ENCODE assay signal across 18 cellular contexts in genomic region chr18:22856870-22857269, GRCh38.
"Had no signal": no experiment of that assay in that cellular context is flagged by ENCODE, and none has a peak within 500 bp of the region (broad histone marks: within the 10 kb centered on the region; RNA-seq: fewer than 3 reads in every experiment).

No MANE protein-coding gene starts in this region.

- H3K27ac ChIP-seq: dorsolateral prefrontal cortex, heart right ventricle, testis had no signal

- H3K4me3 Mint-ChIP-seq: memory B cell; natural killer cell treated with Interleukin-12 subunit alpha and Interleukin-12 subunit beta and Interleukin-15 and Interleukin-18, amount 100 ng/mL, for 72 hours; stimulated activated naive CD8-positive, alpha-beta T cell treated with anti-CD3 and anti-CD28 coated beads, Interleukin-15, Interleukin-2, amounts not matched to agents 100 ng/mL and 50 ng/mL, for 24 hours had no signal

- H3K4me1 Mint-ChIP-seq: memory B cell had no signal

- FAIRE-seq: endometrium, frontal cortex, TTC549, urothelium cell line had no signal

- H3K4me3 ChIP-seq: dorsolateral prefrontal cortex, heart right ventricle, testis had no signal

- H3K4me1 ChIP-seq: heart right ventricle, testis had no signal

- H3K36me3 ChIP-seq: heart right ventricle had no signal

- H3K9me3 Mint-ChIP-seq: activated naive CD4-positive, alpha-beta T cell treated with anti-CD3 and anti-CD28 coated beads, Interleukin-2, amount 50 U/mL, for 72 hours; activated T-helper 2 cell treated with anti-CD3 and anti-CD28 coated beads, Interferon-gamma antibody, Interleukin-2, Interleukin-4, amounts not matched to agents 10 μg/mL and 5 μg/mL and 100 μg/mL, durations not matched to agents 14 hours and 24 hours and 36 hours; memory B cell; natural killer cell treated with Interleukin-12 subunit alpha and Interleukin-12 subunit beta and Interleukin-15 and Interleukin-18, amount 100 ng/mL, for 72 hours; stimulated activated naive CD8-positive, alpha-beta T cell treated with anti-CD3 and anti-CD28 coated beads, Interleukin-15, Interleukin-2, amounts not matched to agents 100 ng/mL and 50 ng/mL, for 24 hours had no signal

- H3K9me3 ChIP-seq: heart right ventricle, testis had no signal

- H3K27ac Mint-ChIP-seq: activated naive CD4-positive, alpha-beta T cell treated with anti-CD3 and anti-CD28 coated beads, Interleukin-2, amount 50 U/mL, for 72 hours; activated T-helper 2 cell treated with anti-CD3 and anti-CD28 coated beads, Interferon-gamma antibody, Interleukin-2, Interleukin-4, amounts not matched to agents 10 μg/mL and 5 μg/mL and 100 μg/mL, durations not matched to agents 14 hours and 24 hours and 36 hours; memory B cell; natural killer cell treated with Interleukin-12 subunit alpha and Interleukin-12 subunit beta and Interleukin-15 and Interleukin-18, amount 100 ng/mL, for 72 hours; stimulated activated naive CD8-positive, alpha-beta T cell treated with anti-CD3 and anti-CD28 coated beads, Interleukin-15, Interleukin-2, amounts not matched to agents 100 ng/mL and 50 ng/mL, for 24 hours had no signal

- H3K36me3 Mint-ChIP-seq: activated naive CD4-positive, alpha-beta T cell treated with anti-CD3 and anti-CD28 coated beads, Interleukin-2, amount 50 U/mL, for 72 hours; memory B cell; natural killer cell treated with Interleukin-12 subunit alpha and Interleukin-12 subunit beta and Interleukin-15 and Interleukin-18, amount 100 ng/mL, for 72 hours had no signal

- ATAC-seq: activated naive CD4-positive, alpha-beta T cell treated with anti-CD3 and anti-CD28 coated beads, Interleukin-2, amount 50 U/mL, for 72 hours; heart right ventricle; left lobe of liver; natural killer cell treated with Interleukin-12 subunit alpha and Interleukin-12 subunit beta and Interleukin-15 and Interleukin-18, amount 100 ng/mL, for 72 hours had no signal

- H3K27me3 ChIP-seq: testis had no signal

- DNase-seq: activated CD4-positive, alpha-beta T cell treated with anti-CD3 and anti-CD28 coated beads, Interleukin-2, amount 50 U/mL, for 1 hour; dorsolateral prefrontal cortex; heart right ventricle; occipital lobe; stimulated activated CD4-positive, alpha-beta T cell treated with anti-CD3 and anti-CD28 coated beads, Interleukin-4, amount 100 ng/mL, for 1 hour; stimulated activated CD8-positive, alpha-beta memory T cell treated with anti-CD3 and anti-CD28 coated beads, Interleukin-4, amount 100 ng/mL, for 48 hours; T-helper 2 cell; testis had no signal
